2 cellular contexts compared by ENCODE assay signal in genomic region chr5:113281194-113281593, GRCh38.
A peak's percentile ranks its signal among the peaks of the same experiment; 100 is the strongest.
TF ChIP-seq lines count a peak whose summit lies in the region.

No MANE protein-coding gene starts in this region.

TF ChIP-seq in SK-N-SH treated with all-trans-retinoic acid at 6 μM for 48 hours, 23 proteins besides CTCF, POLR2A, EP300 and RAD21 (continued from another document):
- TF ChIP-seq TSHZ2 (CRISPR knock-in tag; IDR thresholded peaks at IDR 0.05) (peak; percentile 75), ZNF565 (CRISPR knock-in tag; conservative IDR thresholded peaks at IDR 0.05; ENCODE audit: low read depth) (0 out of 2 replicates have a peak, but pooled peaks have one; percentile 43), ZFP3 (CRISPR knock-in tag; IDR thresholded peaks at IDR 0.05) (peak; percentile 64; the same call in 1 of the 2 replicates), TCF4 (CRISPR knock-in tag; IDR thresholded peaks at IDR 0.05; ENCODE audit: borderline replicate concordance) (peak; percentile 78)

TF ChIP-seq in H1, 55 proteins besides CTCF, POLR2A, EP300 and RAD21 (continued from another document):
- TF ChIP-seq ATF2 (IDR thresholded peaks at IDR 0.05; ENCODE audit: low read length), result no peak
- TF ChIP-seq TBP (IDR thresholded peaks at IDR 0.05; ENCODE audit: low read depth, low read length), result no peak
- TF ChIP-seq HDAC2 (IDR thresholded peaks at IDR 0.05; ENCODE audit: borderline replicate concordance in 1 of 2, low read depth in 2 of 2, low read length in 2 of 2), result no peak
- no peak for TF ChIP-seq GTF2F1 (IDR thresholded peaks at IDR 0.05; ENCODE audit: borderline replicate concordance, low read depth, low read length)
- no peak for TF ChIP-seq RNF2 (IDR thresholded peaks at IDR 0.05; ENCODE audit: borderline replicate concordance, low read depth, low read length, missing control alignments, poor library complexity, severe bottlenecking)
